1 cellular context compared by ENCODE assay signal in genomic region chr19:18168673-18169381, GRCh38.
A peak's percentile ranks its signal among the peaks of the same experiment; 100 is the strongest.
TF ChIP-seq lines count a peak whose summit lies in the region.

No MANE protein-coding gene starts in this region.

TF ChIP-seq in GM12878, 131 proteins besides CTCF, POLR2A, EP300 and RAD21:
- TF ChIP-seq EED (IDR thresholded peaks at IDR 0.05; ENCODE audit: low read depth), result no peak
- TF ChIP-seq PML (IDR thresholded peaks at IDR 0.05; ENCODE audit: low read length), result no peak
- peak; percentile 13; the same call in 1 of the 2 replicates for TF ChIP-seq HDGF (IDR thresholded peaks at IDR 0.05)
- peak; percentile 67; the same call in 1 of the 2 replicates for TF ChIP-seq ZBTB33 (IDR thresholded peaks at IDR 0.05)
- TF ChIP-seq SP1 (IDR thresholded peaks at IDR 0.05; ENCODE audit: low read depth, low read length), result no peak
- 0 out of 2 replicates have a peak, but pooled peaks have one; percentile 21 for TF ChIP-seq SMARCA5 (IDR thresholded peaks at IDR 0.05)
- TF ChIP-seq LARP7 (IDR thresholded peaks at IDR 0.05), result peak; percentile 38; the same call in 1 of the 2 replicates
- no peak for TF ChIP-seq RB1 (IDR thresholded peaks at IDR 0.05; ENCODE audit: borderline replicate concordance)
- peak; percentile 63 for TF ChIP-seq IKZF1 (conservative IDR thresholded peaks at IDR 0.05)
- peak; percentile 19 to 25; a peak in 3 of 4 replicates for TF ChIP-seq IKZF2 (IDR thresholded peaks at IDR 0.05)
- 0 out of 2 replicates have a peak, but pooled peaks have one; percentile 33 for TF ChIP-seq NKRF (conservative IDR thresholded peaks at IDR 0.05)
- no peak for TF ChIP-seq CHD1 (IDR thresholded peaks at IDR 0.05; ENCODE audit: low read depth, low read length)
- no peak for TF ChIP-seq ESRRA (IDR thresholded peaks at IDR 0.05; ENCODE audit: low read length)
- no peak; the same call in 1 of the 2 replicates for TF ChIP-seq DPF2 (IDR thresholded peaks at IDR 0.05)
- TF ChIP-seq SMAD1 (IDR thresholded peaks at IDR 0.05; ENCODE audit: low read depth, partially characterized antibody), result no peak
- TF ChIP-seq PAX5 (IDR thresholded peaks at IDR 0.05; ENCODE audit: borderline replicate concordance, low read depth, low read length), result no peak
- TF ChIP-seq KDM1A (IDR thresholded peaks at IDR 0.05; ENCODE audit: borderline replicate concordance), result no peak
- no peak for TF ChIP-seq RUNX3 (IDR thresholded peaks at IDR 0.05; ENCODE audit: low read length)
- TF ChIP-seq BHLHE40 (IDR thresholded peaks at IDR 0.05; ENCODE audit: borderline replicate concordance in 1 of 2, low read depth in 2 of 2, low read length in 1 of 2), result peak in 1 of 2 experiments; percentile 69; a peak in 2 of 4 replicates
- peak; percentile 87 for TF ChIP-seq ZNF687 (IDR thresholded peaks at IDR 0.05)
- TF ChIP-seq SUZ12 (IDR thresholded peaks at IDR 0.05; ENCODE audit: unreplicated experiment), result no peak
- TF ChIP-seq MLLT1 (IDR thresholded peaks at IDR 0.05), result peak; percentile 60
